ENCODE assay signal across 1 cellular context in genomic region chr16:30063893-30064745, GRCh38.
A peak's percentile ranks its signal among the peaks of the same experiment; 100 is the strongest.
TF ChIP-seq lines count a peak whose summit lies in the region.

No MANE protein-coding gene starts in this region.

TF ChIP-seq in GM12878, 131 proteins besides CTCF, POLR2A, EP300 and RAD21 (continued from another document and continues in another):
- TF ChIP-seq BCLAF1 (IDR thresholded peaks at IDR 0.05) = no peak
- TF ChIP-seq ZNF592 (IDR thresholded peaks at IDR 0.05) = no peak
- TF ChIP-seq, protein P1, sequence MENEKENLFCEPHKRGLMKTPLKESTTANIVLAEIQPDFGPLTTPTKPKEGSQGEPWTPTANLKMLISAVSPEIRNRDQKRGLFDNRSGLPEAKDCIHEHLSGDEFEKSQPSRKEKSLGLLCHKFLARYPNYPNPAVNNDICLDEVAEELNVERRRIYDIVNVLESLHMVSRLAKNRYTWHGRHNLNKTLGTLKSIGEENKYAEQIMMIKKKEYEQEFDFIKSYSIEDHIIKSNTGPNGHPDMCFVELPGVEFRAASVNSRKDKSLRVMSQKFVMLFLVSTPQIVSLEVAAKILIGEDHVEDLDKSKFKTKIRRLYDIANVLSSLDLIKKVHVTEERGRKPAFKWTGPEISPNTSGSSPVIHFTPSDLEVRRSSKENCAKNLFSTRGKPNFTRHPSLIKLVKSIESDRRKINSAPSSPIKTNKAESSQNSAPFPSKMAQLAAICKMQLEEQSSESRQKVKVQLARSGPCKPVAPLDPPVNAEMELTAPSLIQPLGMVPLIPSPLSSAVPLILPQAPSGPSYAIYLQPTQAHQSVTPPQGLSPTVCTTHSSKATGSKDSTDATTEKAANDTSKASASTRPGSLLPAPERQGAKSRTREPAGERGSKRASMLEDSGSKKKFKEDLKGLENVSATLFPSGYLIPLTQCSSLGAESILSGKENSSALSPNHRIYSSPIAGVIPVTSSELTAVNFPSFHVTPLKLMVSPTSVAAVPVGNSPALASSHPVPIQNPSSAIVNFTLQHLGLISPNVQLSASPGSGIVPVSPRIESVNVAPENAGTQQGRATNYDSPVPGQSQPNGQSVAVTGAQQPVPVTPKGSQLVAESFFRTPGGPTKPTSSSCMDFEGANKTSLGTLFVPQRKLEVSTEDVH (IDR thresholded peaks at IDR 0.05; ENCODE audit: low read depth, partially characterized antibody) = no peak
- no peak for TF ChIP-seq RFX5 (IDR thresholded peaks at IDR 0.05; ENCODE audit: low read depth, low read length)
- no peak for TF ChIP-seq CEBPB (IDR thresholded peaks at IDR 0.05; ENCODE audit: borderline replicate concordance in 1 of 2, low read depth in 2 of 2, low read length in 2 of 2)
- peak; percentile 36; the same call in 1 of the 2 replicates for TF ChIP-seq CREM (IDR thresholded peaks at IDR 0.05; ENCODE audit: low read depth)
- peak; percentile 74 for TF ChIP-seq RUNX3 (IDR thresholded peaks at IDR 0.05; ENCODE audit: low read length)
- no peak for TF ChIP-seq MEF2A (IDR thresholded peaks at IDR 0.05; ENCODE audit: insufficient read depth, low read depth, low read length)
- TF ChIP-seq ZNF687 (IDR thresholded peaks at IDR 0.05) = peak; percentile 77; the same call in 1 of the 2 replicates
- TF ChIP-seq ZZZ3 (IDR thresholded peaks at IDR 0.05; ENCODE audit: control insufficient read depth, insufficient read length, low read depth) = no peak
- peak; percentile 52; the same call in 1 of the 2 replicates for TF ChIP-seq DPF2 (IDR thresholded peaks at IDR 0.05)
- no peak for TF ChIP-seq ATF3 (IDR thresholded peaks at IDR 0.05; ENCODE audit: borderline replicate concordance, extremely low read depth, low read depth, low read length)
- no peak for TF ChIP-seq TCF3 (IDR thresholded peaks at IDR 0.05; ENCODE audit: borderline replicate concordance, insufficient read depth, low read depth, low read length)
- TF ChIP-seq SIN3A (IDR thresholded peaks at IDR 0.05; ENCODE audit: low read depth, low read length) = no peak
- no peak for TF ChIP-seq E2F4 (IDR thresholded peaks at IDR 0.05; ENCODE audit: low read depth, low read length)
- TF ChIP-seq FOXM1 (IDR thresholded peaks at IDR 0.05; ENCODE audit: low read depth, low read length) = no peak
- TF ChIP-seq MTA2 (IDR thresholded peaks at IDR 0.05; ENCODE audit: low read depth) = no peak
- TF ChIP-seq PAX8 (IDR thresholded peaks at IDR 0.05) = no peak
- TF ChIP-seq ZNF622 (IDR thresholded peaks at IDR 0.05) = no peak
- TF ChIP-seq SUPT20H (IDR thresholded peaks at IDR 0.05; ENCODE audit: borderline replicate concordance, control insufficient read depth, low read depth, low read length) = no peak
- peak; percentile 81; the same call in 1 of the 2 replicates for TF ChIP-seq POLR2AphosphoS5 (IDR thresholded peaks at IDR 0.05; ENCODE audit: low read length)
- no peak for TF ChIP-seq EGR1 (IDR thresholded peaks at IDR 0.05; ENCODE audit: borderline replicate concordance in 1 of 2, low read depth in 2 of 2, low read length in 2 of 2)
- TF ChIP-seq SMC3 (IDR thresholded peaks at IDR 0.05; ENCODE audit: borderline replicate concordance, low read length) = 0 out of 2 replicates have a peak, but pooled peaks have one; percentile 3
- TF ChIP-seq STAT3 (IDR thresholded peaks at IDR 0.05; ENCODE audit: low read depth, low read length) = no peak
- no peak for TF ChIP-seq NFYA (IDR thresholded peaks at IDR 0.05; ENCODE audit: borderline replicate concordance, low read depth, low read length)
- TF ChIP-seq, protein P2, sequence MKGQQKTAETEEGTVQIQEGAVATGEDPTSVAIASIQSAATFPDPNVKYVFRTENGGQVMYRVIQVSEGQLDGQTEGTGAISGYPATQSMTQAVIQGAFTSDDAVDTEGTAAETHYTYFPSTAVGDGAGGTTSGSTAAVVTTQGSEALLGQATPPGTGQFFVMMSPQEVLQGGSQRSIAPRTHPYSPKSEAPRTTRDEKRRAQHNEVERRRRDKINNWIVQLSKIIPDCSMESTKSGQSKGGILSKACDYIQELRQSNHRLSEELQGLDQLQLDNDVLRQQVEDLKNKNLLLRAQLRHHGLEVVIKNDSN (IDR thresholded peaks at IDR 0.05; ENCODE audit: borderline replicate concordance, extremely low read length, insufficient read depth, low read depth, low read length) = peak; percentile 83
- TF ChIP-seq, protein P3, sequence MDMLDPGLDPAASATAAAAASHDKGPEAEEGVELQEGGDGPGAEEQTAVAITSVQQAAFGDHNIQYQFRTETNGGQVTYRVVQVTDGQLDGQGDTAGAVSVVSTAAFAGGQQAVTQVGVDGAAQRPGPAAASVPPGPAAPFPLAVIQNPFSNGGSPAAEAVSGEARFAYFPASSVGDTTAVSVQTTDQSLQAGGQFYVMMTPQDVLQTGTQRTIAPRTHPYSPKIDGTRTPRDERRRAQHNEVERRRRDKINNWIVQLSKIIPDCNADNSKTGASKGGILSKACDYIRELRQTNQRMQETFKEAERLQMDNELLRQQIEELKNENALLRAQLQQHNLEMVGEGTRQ (IDR thresholded peaks at IDR 0.05; ENCODE audit: borderline replicate concordance, low read depth, low read length) = peak; percentile 56
- TF ChIP-seq, protein P4, sequence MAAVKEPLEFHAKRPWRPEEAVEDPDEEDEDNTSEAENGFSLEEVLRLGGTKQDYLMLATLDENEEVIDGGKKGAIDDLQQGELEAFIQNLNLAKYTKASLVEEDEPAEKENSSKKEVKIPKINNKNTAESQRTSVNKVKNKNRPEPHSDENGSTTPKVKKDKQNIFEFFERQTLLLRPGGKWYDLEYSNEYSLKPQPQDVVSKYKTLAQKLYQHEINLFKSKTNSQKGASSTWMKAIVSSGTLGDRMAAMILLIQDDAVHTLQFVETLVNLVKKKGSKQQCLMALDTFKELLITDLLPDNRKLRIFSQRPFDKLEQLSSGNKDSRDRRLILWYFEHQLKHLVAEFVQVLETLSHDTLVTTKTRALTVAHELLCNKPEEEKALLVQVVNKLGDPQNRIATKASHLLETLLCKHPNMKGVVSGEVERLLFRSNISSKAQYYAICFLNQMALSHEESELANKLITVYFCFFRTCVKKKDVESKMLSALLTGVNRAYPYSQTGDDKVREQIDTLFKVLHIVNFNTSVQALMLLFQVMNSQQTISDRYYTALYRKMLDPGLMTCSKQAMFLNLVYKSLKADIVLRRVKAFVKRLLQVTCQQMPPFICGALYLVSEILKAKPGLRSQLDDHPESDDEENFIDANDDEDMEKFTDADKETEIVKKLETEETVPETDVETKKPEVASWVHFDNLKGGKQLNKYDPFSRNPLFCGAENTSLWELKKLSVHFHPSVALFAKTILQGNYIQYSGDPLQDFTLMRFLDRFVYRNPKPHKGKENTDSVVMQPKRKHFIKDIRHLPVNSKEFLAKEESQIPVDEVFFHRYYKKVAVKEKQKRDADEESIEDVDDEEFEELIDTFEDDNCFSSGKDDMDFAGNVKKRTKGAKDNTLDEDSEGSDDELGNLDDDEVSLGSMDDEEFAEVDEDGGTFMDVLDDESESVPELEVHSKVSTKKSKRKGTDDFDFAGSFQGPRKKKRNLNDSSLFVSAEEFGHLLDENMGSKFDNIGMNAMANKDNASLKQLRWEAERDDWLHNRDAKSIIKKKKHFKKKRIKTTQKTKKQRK (IDR thresholded peaks at IDR 0.05; ENCODE audit: low read depth, low read length) = no peak
- TF ChIP-seq KAT2A (conservative IDR thresholded peaks at IDR 0.05; ENCODE audit: control insufficient read depth, low read depth, low read length) = no peak
- TF ChIP-seq E4F1 (IDR thresholded peaks at IDR 0.05; ENCODE audit: borderline replicate concordance, partially characterized antibody) = no peak
